Comparison of ENCODE assay signal across 12 cellular contexts in the genomic region with DNA sequence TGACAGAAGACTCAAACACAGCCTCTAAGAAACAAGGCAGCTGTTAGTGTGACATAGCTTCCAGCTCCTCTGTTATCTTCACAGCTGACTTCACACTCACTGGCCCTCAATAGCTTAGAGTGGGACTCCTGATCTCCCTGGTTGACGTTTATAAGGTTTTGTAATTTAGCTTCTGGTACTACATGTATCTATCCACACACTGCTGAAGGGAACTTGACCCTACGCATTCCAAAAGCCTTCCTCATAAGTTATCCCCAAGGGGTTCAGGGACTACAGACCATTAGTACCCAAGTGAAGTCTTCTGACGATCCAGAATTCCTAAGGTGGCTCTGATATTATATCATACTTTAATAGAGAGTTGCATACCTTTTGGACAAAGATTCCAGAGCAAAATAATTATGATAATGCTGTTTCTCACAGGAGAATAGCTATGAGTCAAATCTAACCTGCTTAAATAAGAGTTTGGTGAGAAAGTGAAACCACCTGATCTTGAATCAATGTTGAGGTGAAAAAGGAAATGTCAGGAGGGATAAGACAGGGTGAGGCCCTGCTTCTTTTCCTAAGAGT. TPM values are rescaled to one million over a fixed set of nuclear protein-coding genes. Genes with fewer than 3 reads are reported as not detected.
DNase-seq lines count a peak whose midpoint lies in the region; ATAC-seq and TF ChIP-seq lines count a peak whose summit lies in the region.
"Had no signal": no experiment of that assay in that cellular context is flagged by ENCODE, and none has a peak within 500 bp of the region (broad histone marks: within the 10 kb centered on the region; RNA-seq: fewer than 3 reads in every experiment).

No MANE protein-coding gene starts in this region.

- H3K36me3 ChIP-seq in PC-3 (ENCODE audit: low read depth, low read length) (no peaks in the 10 kb centered on the region), thoracic aorta (no peaks in the 10 kb centered on the region)
- H3K36me3 ChIP-seq: transverse colon had no signal

- DNase-seq in activated T-cell treated with anti-CD3 and anti-CD28 coated beads, Interleukin-2, amount 50 U/mL, for 4 hours = no peak
- no peak for DNase-seq in activated T-cell treated with anti-CD3 and anti-CD28 coated beads, Interleukin-2, amount 50 U/mL, for 1 hour
- DNase-seq in PC-3 (peak; percentile 2), fibroblast of peridontal ligament (ENCODE audit: extremely low read depth) (peak; percentile 77), thoracic aorta (ENCODE audit: low spot score) (no peak), HuH-7.5 (ENCODE audit: low spot score) (no peak)
- no peak for DNase-seq in CD4-positive, alpha-beta T cell
- DNase-seq: NCI-H1694 treated with DMSO at 0.1 percent for 48 hours, transverse colon had no signal

- no peak overlapping the region for H2AFZ ChIP-seq in PC-3 (ENCODE audit: low read length)

- no peaks in the 10 kb centered on the region for H3K27me3 Mint-ChIP-seq in activated T-cell treated with anti-CD3 and anti-CD28 coated beads, Interleukin-2, amount 50 U/mL, for 4 hours (ENCODE audit: low read depth)
- no peaks in the 10 kb centered on the region for H3K27me3 Mint-ChIP-seq in CD4-positive, alpha-beta T cell
- H3K27me3 Mint-ChIP-seq: B cell had no signal

- no peaks in the 10 kb centered on the region for H3K4me1 ChIP-seq in PC-3 (ENCODE audit: insufficient read depth, low read length)
- H3K4me1 ChIP-seq in thoracic aorta (ENCODE audit: control insufficient read depth in 1 of 2, low read depth in 2 of 2) = peaks cover 5 to 15% of the 10 kb centered on the region in 2 donors

- intact Hi-C loops in PC-3 (cut with micrococcal nuclease) = no loop called here
- intact Hi-C loops in CD4-positive, alpha-beta T cell (cut with DNase I, micrococcal nuclease) = loop anchor here in 1 of 2 experiments (2.0 kb wide), 1 partner anchor 17 kb away; a partner anchor contains a TSS

- H3K9me3 Mint-ChIP-seq in activated T-cell treated with anti-CD3 and anti-CD28 coated beads, Interleukin-2, amount 50 U/mL, for 4 hours = no peaks in the 10 kb centered on the region
- no peaks in the 10 kb centered on the region for H3K9me3 Mint-ChIP-seq in CD4-positive, alpha-beta T cell

- no peak overlapping the region for H3K4me3 Mint-ChIP-seq in activated T-cell treated with anti-CD3 and anti-CD28 coated beads, Interleukin-2, amount 50 U/mL, for 4 hours
- H3K4me3 Mint-ChIP-seq in CD4-positive, alpha-beta T cell = no peak overlapping the region
- H3K4me3 Mint-ChIP-seq: B cell had no signal

- BruUV-seq in PC-3 (replicated peaks; lab: Mats Ljungman, UMichigan) = no TSS peak

- no peaks in the 10 kb centered on the region for H4K20me1 ChIP-seq in PC-3 (ENCODE audit: low read length)

- no peaks in the 10 kb centered on the region for H3K9me3 ChIP-seq in PC-3 (ENCODE audit: low read length)
- no peaks in the 10 kb centered on the region for H3K9me3 ChIP-seq in thoracic aorta
- no peaks in the 10 kb centered on the region for H3K9me3 ChIP-seq in CD4-positive, alpha-beta T cell (ENCODE audit: control insufficient read depth, low read length)
- H3K9me3 ChIP-seq: transverse colon had no signal

- H3K9me2 ChIP-seq in PC-3 (replicated peaks; ENCODE audit: low read length) = no peaks in the 10 kb centered on the region

- no peaks in the 10 kb centered on the region for H3F3A ChIP-seq in PC-3 (ENCODE audit: low read length, unreplicated experiment)

- TF ChIP-seq CTCF in PC-3 (conservative IDR thresholded peaks at IDR 0.05; ENCODE audit: low read depth, low read length) = no peak
- TF ChIP-seq CTCF in thoracic aorta (IDR thresholded peaks at IDR 0.05) = no peak
- TF ChIP-seq CTCF in CD4-positive, alpha-beta T cell (IDR thresholded peaks at IDR 0.05) = no peak

- no peaks in the 10 kb centered on the region for H3K79me2 ChIP-seq in PC-3 (ENCODE audit: low read length)

- H3K4me3 ChIP-seq in PC-3 (ENCODE audit: low read length) = no peak overlapping the region
- peak overlapping the region; percentile 24 for H3K4me3 ChIP-seq in thoracic aorta
- H3K4me3 ChIP-seq: transverse colon had no signal

- H3K27me3 ChIP-seq in PC-3 (ENCODE audit: low read length) (no peaks in the 10 kb centered on the region), thoracic aorta (replicated peaks; ENCODE audit: insufficient read depth) (no peaks in the 10 kb centered on the region)
- no peaks in the 10 kb centered on the region for H3K27me3 ChIP-seq in CD4-positive, alpha-beta T cell (ENCODE audit: control insufficient read depth, insufficient read depth, low read length)
- H3K27me3 ChIP-seq: transverse colon had no signal

- H3K9ac ChIP-seq in PC-3 (ENCODE audit: low read length) = no peak overlapping the region

- no peaks in the 10 kb centered on the region for H3K36me3 Mint-ChIP-seq in activated T-cell treated with anti-CD3 and anti-CD28 coated beads, Interleukin-2, amount 50 U/mL, for 4 hours (ENCODE audit: insufficient read depth)
- H3K36me3 Mint-ChIP-seq in CD4-positive, alpha-beta T cell (ENCODE audit: low read depth) = no peaks in the 10 kb centered on the region

- POLR2A ChIA-PET in PC-3 (lab: Charles Lee; ENCODE audit: unreplicated experiment) = no interaction called here
- POLR2A ChIA-PET in CD4-positive, alpha-beta T cell (lab: Charles Lee) = no interaction called here

- no peak overlapping the region for H3K27ac Mint-ChIP-seq in CD4-positive, alpha-beta T cell

- peak; percentile 55 to 77 for ATAC-seq in activated T-cell treated with anti-CD3 and anti-CD28 coated beads, Interleukin-2, amount 50 U/mL, for 4 hours
- ATAC-seq in PC-3 (no peak), thoracic aorta (ENCODE audit: insufficient number of reproducible peaks, low FRiP score, low read depth) (peak; percentile 60), HG03135 (IDR thresholded peaks at IDR 0.05; ENCODE audit: unreplicated experiment) (no peak)
- ATAC-seq in CD4-positive, alpha-beta T cell (ENCODE audit: poor library complexity) = no peak

- peaks cover 14% of the 10 kb centered on the region for H3K4me1 Mint-ChIP-seq in activated T-cell treated with anti-CD3 and anti-CD28 coated beads, Interleukin-2, amount 50 U/mL, for 4 hours (ENCODE audit: low read depth)
- peaks cover 15% of the 10 kb centered on the region for H3K4me1 Mint-ChIP-seq in CD4-positive, alpha-beta T cell (ENCODE audit: low read depth)

- no peak overlapping the region for H3K4me2 ChIP-seq in PC-3 (ENCODE audit: low read length)

- CTCF ChIA-PET in PC-3 (lab: Charles Lee) = interaction anchor here (1.0 kb wide), 1 partner anchor 19 kb away, joined by 3 read pairs; no protein-coding TSS in a partner anchor
- CTCF ChIA-PET in CD4-positive, alpha-beta T cell (lab: Charles Lee) = interaction anchor here (0.8 to 0.9 kb wide), 2 partner anchors 19 to 22 kb away, joined by 3 read pairs; no protein-coding TSS in a partner anchor

- H3K27ac ChIP-seq in PC-3 (ENCODE audit: low read length) (no peak overlapping the region), thoracic aorta (no peak overlapping the region)
- H3K27ac ChIP-seq in CD4-positive, alpha-beta T cell (ENCODE audit: low read depth, low read length) = no peak overlapping the region
- H3K27ac ChIP-seq: transverse colon, VCaP had no signal

RNA-seq across cellular contexts. Expression of a gene that starts 14.5 kb away (rescaled TPM):
- 10 to 100 TPM; 58.7 to 65.5 (median 61.2) TPM for total RNA-seq in activated T-cell treated with anti-CD3 and anti-CD28 coated beads, Interleukin-2, amount 50 U/mL, for 4 hours
- 33.0 and 40.3 TPM in 2 replicates for total RNA-seq in PC-3 (2014; rRNA removed)
- 10 to 100 TPM; 20.7 to 34.0 TPM for total RNA-seq in thoracic aorta
- total RNA-seq in CD4-positive, alpha-beta T cell = 10 to 100 TPM; 26.0 to 28.9 TPM

RNA-seq across cellular contexts. Expression of a gene that starts 14.6 kb away (rescaled TPM):
- 10 to 100 TPM; 38.8 to 39.6 (median 39.3) TPM for total RNA-seq in activated T-cell treated with anti-CD3 and anti-CD28 coated beads, Interleukin-2, amount 50 U/mL, for 4 hours
- total RNA-seq in PC-3 (2014; rRNA removed) (12.7 and 16.5 TPM in 2 replicates), thoracic aorta (10 to 100 TPM in 1 of 2 donors, 1 to 10 TPM in 1; 8.1 to 14.7 TPM)
- 1 to 10 TPM; 6.7 to 8.0 TPM for total RNA-seq in CD4-positive, alpha-beta T cell

RNA-seq across cellular contexts. Expression of a gene that starts 16.3 kb away (rescaled TPM):
- not detected for total RNA-seq in activated T-cell treated with anti-CD3 and anti-CD28 coated beads, Interleukin-2, amount 50 U/mL, for 4 hours
- not detected in 2 replicates for total RNA-seq in PC-3 (2014; rRNA removed)
- not detected for total RNA-seq in thoracic aorta
- total RNA-seq in CD4-positive, alpha-beta T cell = not detected
- total RNA-seq: B cell, transverse colon had no signal

Comparison
In these comparisons a context has a peak if more than half of its experiments do, and no peak if none do; other contexts are left out.
1. ATAC-seq: peak in activated T-cell treated with anti-CD3 and anti-CD28 coated beads, Interleukin-2, amount 50 U/mL, for 4 hours (2 of 2) and thoracic aorta (single experiment); none in PC-3 (single experiment), CD4-positive, alpha-beta T cell (single experiment) and HG03135 (single experiment).
2. DNase-seq: peak in PC-3 (single experiment) and fibroblast of peridontal ligament (single experiment); none in activated T-cell treated with anti-CD3 and anti-CD28 coated beads, Interleukin-2, amount 50 U/mL, for 4 hours (single experiment), activated T-cell treated with anti-CD3 and anti-CD28 coated beads, Interleukin-2, amount 50 U/mL, for 1 hour (single experiment), thoracic aorta (single experiment), CD4-positive, alpha-beta T cell (0 of 10) and HuH-7.5 (single experiment).